Comparison of ENCODE assay signal across 24 cellular contexts in genomic region chr20:48186447-48186846, GRCh38.
DNase-seq lines count a peak whose midpoint lies in the region; ATAC-seq and TF ChIP-seq lines count a peak whose summit lies in the region.
"Had no signal": no experiment of that assay in that cellular context is flagged by ENCODE, and none has a peak within 500 bp of the region (broad histone marks: within the 10 kb centered on the region; RNA-seq: fewer than 3 reads in every experiment).

No MANE protein-coding gene starts in this region.

- no peaks in the 10 kb centered on the region for H3K27me3 ChIP-seq in mammary epithelial cell (ENCODE audit: insufficient read depth, low read length)
- H3K27me3 ChIP-seq in ectodermal cell (ENCODE audit: control insufficient read depth, insufficient read depth, low read length, poor library complexity, severe bottlenecking): no peaks in the 10 kb centered on the region
- no peaks in the 10 kb centered on the region for H3K27me3 ChIP-seq in prostate gland (replicated peaks; ENCODE audit: insufficient read depth)
- H3K27me3 ChIP-seq: sigmoid colon had no signal

- H3K4me3 Mint-ChIP-seq in MCF 10A (ENCODE audit: unreplicated experiment): no peak overlapping the region
- H3K4me3 Mint-ChIP-seq: CD4-positive, alpha-beta T cell; T-helper 17 cell; type B pancreatic cell had no signal

- dilution Hi-C loops in mammary epithelial cell (cut with HindIII; ENCODE audit: low sequenced_read_pairs): loop anchor here (5.0 kb wide), 1 partner anchor 36 kb away; no protein-coding TSS in a partner anchor

- H3K27ac ChIP-seq in mammary epithelial cell (ENCODE audit: insufficient read depth, low read depth, low read length) (no peak overlapping the region), ectodermal cell (ENCODE audit: insufficient read depth, low read depth, low read length, poor library complexity, severe bottlenecking) (peak overlapping the region; percentile 47), prostate gland (no peak overlapping the region)
- H3K27ac ChIP-seq: 22Rv1, sigmoid colon had no signal

- no peak for TF ChIP-seq CTCF in mammary epithelial cell (conservative IDR thresholded peaks at IDR 0.05 in 1 of 2, IDR thresholded peaks at IDR 0.05 in 1 of 2; ENCODE audit: extremely low read depth in 1 of 2, insufficient read depth in 1 of 2, low read depth in 1 of 2, low read length in 2 of 2)
- no peak for TF ChIP-seq CTCF in MCF 10A (IDR thresholded peaks at IDR 0.05; ENCODE audit: unreplicated experiment)
- no peak for TF ChIP-seq CTCF in prostate gland (IDR thresholded peaks at IDR 0.05)

- no peak for TF ChIP-seq POLR2A in prostate gland (IDR thresholded peaks at IDR 0.05)

- H3K36me3 ChIP-seq in mammary epithelial cell (ENCODE audit: insufficient read depth, low read length) (no peaks in the 10 kb centered on the region), ectodermal cell (ENCODE audit: control insufficient read depth, insufficient read depth, low read length) (no peaks in the 10 kb centered on the region), prostate gland (no peaks in the 10 kb centered on the region)
- H3K36me3 ChIP-seq: sigmoid colon had no signal

- CTCF ChIA-PET in mammary epithelial cell (lab: Charles Lee; ENCODE audit: low non-redundant PET): interaction anchor here (0.6 kb wide), 1 partner anchor 400 kb away, joined by 3 read pairs; no protein-coding TSS in a partner anchor
- CTCF ChIA-PET in MCF 10A (lab: Yijun Ruan, JAX): interaction anchor here (0.6 to 3.8 kb wide), 5 partner anchors 58 to 400 kb away, joined by 3 to 21 read pairs (median 5); no protein-coding TSS in a partner anchor

- 75% methylated on average over 1 of the region's 2 CpGs for WGBS in mammary epithelial cell (ENCODE audit: low coverage, missing lambda C conversion rate)
- WGBS in ectodermal cell, 2 experiments: 79 to 88% methylated on average over 2 of the region's 2 CpGs
- WGBS in prostate gland: 66% methylated on average over 2 of the region's 2 CpGs

- ATAC-seq in stimulated activated naive CD8-positive, alpha-beta T cell treated with anti-CD3 and anti-CD28 coated beads, Interleukin-15, Interleukin-2, amounts not matched to agents 100 U/mL and 50 U/mL, for 24 hours: no peak
- ATAC-seq in activated naive CD4-positive, alpha-beta T cell treated with anti-CD3 and anti-CD28 coated beads, Interleukin-2, amount 50 U/mL, for 72 hours: no peak
- ATAC-seq: T-helper 17 cell had no signal

- peak overlapping the region; percentile 9 for H2AFZ ChIP-seq in mammary epithelial cell (ENCODE audit: low read depth, low read length)

- H3K9ac ChIP-seq in mammary epithelial cell (ENCODE audit: insufficient read depth, low read length): no peak overlapping the region
- H3K9ac ChIP-seq: SK-N-SH had no signal

- H3K4me2 ChIP-seq in mammary epithelial cell (ENCODE audit: insufficient read depth, low read depth, low read length): no peak overlapping the region
- H3K4me2 ChIP-seq: SK-N-SH had no signal

- no peaks in the 10 kb centered on the region for H3K79me2 ChIP-seq in mammary epithelial cell (ENCODE audit: insufficient read depth, low read length)

- H3K4me1 ChIP-seq in mammary epithelial cell (ENCODE audit: insufficient read depth, low read length) (peaks cover 31% of the 10 kb centered on the region), ectodermal cell (ENCODE audit: control insufficient read depth, insufficient read depth, low read length) (peaks cover 15% of the 10 kb centered on the region), prostate gland (replicated peaks) (no peaks in the 10 kb centered on the region)

- no TSS peak for BruUV-seq in mammary epithelial cell (replicated peaks; lab: Mats Ljungman, UMichigan)
- BruUV-seq in MCF 10A (replicated peaks; lab: Mats Ljungman, UMichigan): no TSS peak

- H3K4me3 ChIP-seq in mammary epithelial cell (replicated peaks in 1 of 3; ENCODE audit: insufficient read depth in 1 of 3, low read depth in 2 of 3, low read length in 3 of 3): no peak overlapping the region
- H3K4me3 ChIP-seq in ectodermal cell (ENCODE audit: insufficient read depth, low read depth, low read length): no peak overlapping the region
- H3K4me3 ChIP-seq in prostate gland: no peak overlapping the region
- H3K4me3 ChIP-seq: mucosa of descending colon, sigmoid colon had no signal

- in situ Hi-C loops in mammary epithelial cell (cut with MboI; ENCODE audit: low sequenced_read_pairs in 2 of 2): loop anchor here in 1 of 2 donors (25.0 kb wide), 1 partner anchor 426 kb away; no protein-coding TSS in a partner anchor

- H3K9me3 Mint-ChIP-seq in MCF 10A (ENCODE audit: unreplicated experiment): peaks cover 3% of the 10 kb centered on the region
- no peaks in the 10 kb centered on the region for H3K9me3 Mint-ChIP-seq in activated naive CD4-positive, alpha-beta T cell treated with anti-CD3 and anti-CD28 coated beads, Interleukin-2, amount 50 U/mL, for 72 hours
- H3K9me3 Mint-ChIP-seq: CD4-positive, alpha-beta T cell had no signal

- no peak overlapping the region for H3K27ac Mint-ChIP-seq in MCF 10A (ENCODE audit: low read depth, unreplicated experiment)
- no peak overlapping the region for H3K27ac Mint-ChIP-seq in activated naive CD4-positive, alpha-beta T cell treated with anti-CD3 and anti-CD28 coated beads, Interleukin-2, amount 50 U/mL, for 72 hours
- H3K27ac Mint-ChIP-seq: CD4-positive, alpha-beta T cell; T-helper 17 cell; type B pancreatic cell had no signal

- POLR2A ChIA-PET in MCF 10A (lab: Yijun Ruan, JAX): interaction anchor here (0.6 to 1.7 kb wide), 9 partner anchors 28 to 400 kb away, joined by 3 to 11 read pairs (median 4); no protein-coding TSS in a partner anchor

- H3K9me3 ChIP-seq in mammary epithelial cell (replicated peaks; ENCODE audit: insufficient read depth, low read length) (no peaks in the 10 kb centered on the region), ectodermal cell (ENCODE audit: control insufficient read depth, low read length) (no peaks in the 10 kb centered on the region), prostate gland (no peaks in the 10 kb centered on the region)
- H3K9me3 ChIP-seq: mucosa of descending colon, sigmoid colon, SK-N-SH had no signal

- H3K36me3 Mint-ChIP-seq in MCF 10A (ENCODE audit: insufficient read depth, unreplicated experiment): no peaks in the 10 kb centered on the region
- H3K36me3 Mint-ChIP-seq in activated naive CD4-positive, alpha-beta T cell treated with anti-CD3 and anti-CD28 coated beads, Interleukin-2, amount 50 U/mL, for 72 hours: no peaks in the 10 kb centered on the region
- H3K36me3 Mint-ChIP-seq: type B pancreatic cell had no signal

- DNase-seq in mammary epithelial cell (peak; percentile 20), MCF 10A (ENCODE audit: unreplicated experiment) (no peak), left kidney (ENCODE audit: low read depth, low spot score) (peak; percentile 34), T1000 (lab: John Stamatoyannopoulos, UW) (no peak), prostate gland (ENCODE audit: low spot score) (no peak)
- DNase-seq in stimulated activated naive CD8-positive, alpha-beta T cell treated with anti-CD3 and anti-CD28 coated beads, Interleukin-15, Interleukin-2, amounts not matched to agents 100 U/mL and 50 U/mL, for 24 hours: no peak
- DNase-seq in activated naive CD4-positive, alpha-beta T cell treated with anti-CD3 and anti-CD28 coated beads, Interleukin-2, amount 50 U/mL, for 72 hours (ENCODE audit: low spot score in 2 of 2): no peak
- DNase-seq: activated CD4-positive, alpha-beta T cell treated with anti-CD3 and anti-CD28 coated beads for 4 hours; activated naive CD4-positive, alpha-beta T cell treated with Interleukin-2 at 50 U/mL for 16 hours; activated T-cell treated with anti-CD3 and anti-CD28 coated beads, Interleukin-2, amount 50 U/mL, for 48 hours; caudate nucleus; CD4-positive, alpha-beta T cell; foreskin melanocyte; mucosa of descending colon; NCI-H1105; NCI-H1930; NCI-H774; RPMI8226; sigmoid colon; SK-N-SH; T-helper 17 cell had no signal

- H4K20me1 ChIP-seq in mammary epithelial cell (ENCODE audit: insufficient read depth, low read length): no peaks in the 10 kb centered on the region

- peaks cover 25% of the 10 kb centered on the region for H3K4me1 Mint-ChIP-seq in MCF 10A (ENCODE audit: insufficient read depth, unreplicated experiment)
- H3K4me1 Mint-ChIP-seq: T-helper 17 cell had no signal

- H3K27me3 Mint-ChIP-seq in MCF 10A (ENCODE audit: insufficient read depth, unreplicated experiment): no peaks in the 10 kb centered on the region
- H3K27me3 Mint-ChIP-seq: CD4-positive, alpha-beta T cell had no signal

- intact Hi-C loops in mammary epithelial cell (cut with micrococcal nuclease): loop anchor here (5.0 to 10.0 kb wide), 3 partner anchors 134 to 509 kb away; no protein-coding TSS in a partner anchor
- intact Hi-C loops in MCF 10A (cut with micrococcal nuclease): no loop called here
- intact Hi-C loops in prostate gland (cut with DNase I): loop anchor here (5.0 kb wide), 1 partner anchor 399 kb away; the partner anchor contains the start of gene SULF2

Comparison
In these comparisons a context has a peak if more than half of its experiments do, and no peak if none do; other contexts are left out.
1. DNase-seq: peak in mammary epithelial cell (single experiment) and left kidney (single experiment); none in MCF 10A (single experiment), T1000 (single experiment), stimulated activated naive CD8-positive, alpha-beta T cell treated with anti-CD3 and anti-CD28 coated beads, Interleukin-15, Interleukin-2, amounts not matched to agents 100 U/mL and 50 U/mL, for 24 hours (single experiment), activated naive CD4-positive, alpha-beta T cell treated with anti-CD3 and anti-CD28 coated beads, Interleukin-2, amount 50 U/mL, for 72 hours (0 of 2) and prostate gland (single experiment).